Comparison of ENCODE assay signal across 1 cellular context in genomic region chr17:68205251-68205807, GRCh38.
TF ChIP-seq lines count a peak whose summit lies in the region.

No MANE protein-coding gene starts in this region.

TF ChIP-seq in HepG2, 621 proteins besides CTCF, POLR2A, EP300 and RAD21 (continued from another document and continues in another):
- TF ChIP-seq, protein P1, sequence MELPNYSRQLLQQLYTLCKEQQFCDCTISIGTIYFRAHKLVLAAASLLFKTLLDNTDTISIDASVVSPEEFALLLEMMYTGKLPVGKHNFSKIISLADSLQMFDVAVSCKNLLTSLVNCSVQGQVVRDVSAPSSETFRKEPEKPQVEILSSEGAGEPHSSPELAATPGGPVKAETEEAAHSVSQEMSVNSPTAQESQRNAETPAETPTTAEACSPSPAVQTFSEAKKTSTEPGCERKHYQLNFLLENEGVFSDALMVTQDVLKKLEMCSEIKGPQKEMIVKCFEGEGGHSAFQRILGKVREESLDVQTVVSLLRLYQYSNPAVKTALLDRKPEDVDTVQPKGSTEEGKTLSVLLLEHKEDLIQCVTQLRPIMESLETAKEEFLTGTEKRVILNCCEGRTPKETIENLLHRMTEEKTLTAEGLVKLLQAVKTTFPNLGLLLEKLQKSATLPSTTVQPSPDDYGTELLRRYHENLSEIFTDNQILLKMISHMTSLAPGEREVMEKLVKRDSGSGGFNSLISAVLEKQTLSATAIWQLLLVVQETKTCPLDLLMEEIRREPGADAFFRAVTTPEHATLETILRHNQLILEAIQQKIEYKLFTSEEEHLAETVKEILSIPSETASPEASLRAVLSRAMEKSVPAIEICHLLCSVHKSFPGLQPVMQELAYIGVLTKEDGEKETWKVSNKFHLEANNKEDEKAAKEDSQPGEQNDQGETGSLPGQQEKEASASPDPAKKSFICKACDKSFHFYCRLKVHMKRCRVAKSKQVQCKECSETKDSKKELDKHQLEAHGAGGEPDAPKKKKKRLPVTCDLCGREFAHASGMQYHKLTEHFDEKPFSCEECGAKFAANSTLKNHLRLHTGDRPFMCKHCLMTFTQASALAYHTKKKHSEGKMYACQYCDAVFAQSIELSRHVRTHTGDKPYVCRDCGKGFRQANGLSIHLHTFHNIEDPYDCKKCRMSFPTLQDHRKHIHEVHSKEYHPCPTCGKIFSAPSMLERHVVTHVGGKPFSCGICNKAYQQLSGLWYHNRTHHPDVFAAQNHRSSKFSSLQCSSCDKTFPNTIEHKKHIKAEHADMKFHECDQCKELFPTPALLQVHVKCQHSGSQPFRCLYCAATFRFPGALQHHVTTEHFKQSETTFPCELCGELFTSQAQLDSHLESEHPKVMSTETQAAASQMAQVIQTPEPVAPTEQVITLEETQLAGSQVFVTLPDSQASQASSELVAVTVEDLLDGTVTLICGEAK (IDR thresholded peaks at IDR 0.05), result no peak
- TF ChIP-seq, protein P1 (CRISPR knock-in tag; IDR thresholded peaks at IDR 0.05), result peak; percentile 88
- TF ChIP-seq, protein P2, sequence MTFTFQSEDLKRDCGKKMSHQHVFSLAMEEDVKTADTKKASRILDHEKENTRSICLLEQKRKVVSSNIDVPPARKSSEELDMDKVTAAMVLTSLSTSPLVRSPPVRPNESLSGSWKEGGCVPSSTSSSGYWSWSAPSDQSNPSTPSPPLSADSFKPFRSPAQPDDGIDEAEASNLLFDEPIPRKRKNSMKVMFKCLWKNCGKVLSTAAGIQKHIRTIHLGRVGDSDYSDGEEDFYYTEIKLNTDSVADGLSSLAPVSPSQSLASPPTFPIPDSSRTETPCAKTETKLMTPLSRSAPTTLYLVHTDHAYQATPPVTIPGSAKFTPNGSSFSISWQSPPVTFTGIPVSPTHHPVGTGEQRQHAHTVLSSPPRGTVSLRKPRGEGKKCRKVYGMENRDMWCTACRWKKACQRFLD (CRISPR knock-in tag; IDR thresholded peaks at IDR 0.05; ENCODE audit: borderline replicate concordance), result 0 out of 2 replicates have a peak, but pooled peaks have one; percentile 14
- TF ChIP-seq, protein P3, sequence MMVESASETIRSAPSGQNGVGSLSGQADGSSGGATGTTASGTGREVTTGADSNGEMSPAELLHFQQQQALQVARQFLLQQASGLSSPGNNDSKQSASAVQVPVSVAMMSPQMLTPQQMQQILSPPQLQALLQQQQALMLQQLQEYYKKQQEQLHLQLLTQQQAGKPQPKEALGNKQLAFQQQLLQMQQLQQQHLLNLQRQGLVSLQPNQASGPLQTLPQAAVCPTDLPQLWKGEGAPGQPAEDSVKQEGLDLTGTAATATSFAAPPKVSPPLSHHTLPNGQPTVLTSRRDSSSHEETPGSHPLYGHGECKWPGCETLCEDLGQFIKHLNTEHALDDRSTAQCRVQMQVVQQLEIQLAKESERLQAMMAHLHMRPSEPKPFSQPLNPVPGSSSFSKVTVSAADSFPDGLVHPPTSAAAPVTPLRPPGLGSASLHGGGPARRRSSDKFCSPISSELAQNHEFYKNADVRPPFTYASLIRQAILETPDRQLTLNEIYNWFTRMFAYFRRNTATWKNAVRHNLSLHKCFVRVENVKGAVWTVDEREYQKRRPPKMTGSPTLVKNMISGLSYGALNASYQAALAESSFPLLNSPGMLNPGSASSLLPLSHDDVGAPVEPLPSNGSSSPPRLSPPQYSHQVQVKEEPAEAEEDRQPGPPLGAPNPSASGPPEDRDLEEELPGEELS (CRISPR knock-in tag; IDR thresholded peaks at IDR 0.05), result peak; percentile 68
- TF ChIP-seq, protein P4, sequence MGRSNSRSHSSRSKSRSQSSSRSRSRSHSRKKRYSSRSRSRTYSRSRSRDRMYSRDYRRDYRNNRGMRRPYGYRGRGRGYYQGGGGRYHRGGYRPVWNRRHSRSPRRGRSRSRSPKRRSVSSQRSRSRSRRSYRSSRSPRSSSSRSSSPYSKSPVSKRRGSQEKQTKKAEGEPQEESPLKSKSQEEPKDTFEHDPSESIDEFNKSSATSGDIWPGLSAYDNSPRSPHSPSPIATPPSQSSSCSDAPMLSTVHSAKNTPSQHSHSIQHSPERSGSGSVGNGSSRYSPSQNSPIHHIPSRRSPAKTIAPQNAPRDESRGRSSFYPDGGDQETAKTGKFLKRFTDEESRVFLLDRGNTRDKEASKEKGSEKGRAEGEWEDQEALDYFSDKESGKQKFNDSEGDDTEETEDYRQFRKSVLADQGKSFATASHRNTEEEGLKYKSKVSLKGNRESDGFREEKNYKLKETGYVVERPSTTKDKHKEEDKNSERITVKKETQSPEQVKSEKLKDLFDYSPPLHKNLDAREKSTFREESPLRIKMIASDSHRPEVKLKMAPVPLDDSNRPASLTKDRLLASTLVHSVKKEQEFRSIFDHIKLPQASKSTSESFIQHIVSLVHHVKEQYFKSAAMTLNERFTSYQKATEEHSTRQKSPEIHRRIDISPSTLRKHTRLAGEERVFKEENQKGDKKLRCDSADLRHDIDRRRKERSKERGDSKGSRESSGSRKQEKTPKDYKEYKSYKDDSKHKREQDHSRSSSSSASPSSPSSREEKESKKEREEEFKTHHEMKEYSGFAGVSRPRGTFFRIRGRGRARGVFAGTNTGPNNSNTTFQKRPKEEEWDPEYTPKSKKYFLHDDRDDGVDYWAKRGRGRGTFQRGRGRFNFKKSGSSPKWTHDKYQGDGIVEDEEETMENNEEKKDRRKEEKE (IDR thresholded peaks at IDR 0.05), result no peak
- TF ChIP-seq ZNF354B (CRISPR knock-in tag; IDR thresholded peaks at IDR 0.05) (no peak), ZNF687 (CRISPR knock-in tag; IDR thresholded peaks at IDR 0.05) (peak; percentile 91), GATAD2A (CRISPR knock-in tag; IDR thresholded peaks at IDR 0.05) (peak; percentile 77), DDIT3 (CRISPR knock-in tag; IDR thresholded peaks at IDR 0.05) (no peak), ZNF841 (CRISPR knock-in tag; IDR thresholded peaks at IDR 0.05; ENCODE audit: borderline replicate concordance) (no peak; the same call in 1 of the 2 replicates), ZNF572 (CRISPR knock-in tag; IDR thresholded peaks at IDR 0.05) (no peak), ZNF44 (CRISPR knock-in tag; IDR thresholded peaks at IDR 0.05) (no peak), ZNF232 (CRISPR knock-in tag; IDR thresholded peaks at IDR 0.05; ENCODE audit: borderline replicate concordance) (peak; percentile 67; the same call in 1 of the 2 replicates), RNF219 (CRISPR knock-in tag; IDR thresholded peaks at IDR 0.05) (no peak), SIX4 (CRISPR knock-in tag; IDR thresholded peaks at IDR 0.05) (peak; percentile 60; the same call in 1 of the 2 replicates), RBFOX2 (IDR thresholded peaks at IDR 0.05; ENCODE audit: low read depth, low read length) (peak; percentile 83), ZSCAN29 (CRISPR knock-in tag; conservative IDR thresholded peaks at IDR 0.05) (no peak), ZNF891 (CRISPR knock-in tag; IDR thresholded peaks at IDR 0.05) (peak; percentile 78; the same call in 1 of the 2 replicates), ASH2L (IDR thresholded peaks at IDR 0.05; ENCODE audit: insufficient read length, low read depth, low read length) (peak; percentile 81), ZNF766 (CRISPR knock-in tag; IDR thresholded peaks at IDR 0.05; ENCODE audit: borderline replicate concordance) (peak; percentile 78; the same call in 1 of the 2 replicates), RFXANK (CRISPR knock-in tag; IDR thresholded peaks at IDR 0.05) (no peak), SPEN (CRISPR knock-in tag; IDR thresholded peaks at IDR 0.05; ENCODE audit: low read depth) (peak; percentile 70; the same call in 1 of the 2 replicates), PCBP2 (optimal IDR thresholded peaks at IDR 0.05; ENCODE audit: low read depth, low read length, poor library complexity, severe bottlenecking) (no peak), ZNF724P (CRISPR knock-in tag; IDR thresholded peaks at IDR 0.05; ENCODE audit: borderline replicate concordance) (no peak; the same call in 1 of the 2 replicates), ZNF253 (CRISPR knock-in tag; IDR thresholded peaks at IDR 0.05; ENCODE audit: borderline replicate concordance) (no peak), ZBTB38 (CRISPR knock-in tag; IDR thresholded peaks at IDR 0.05) (peak; percentile 54; the same call in 1 of the 2 replicates), AFF4 (CRISPR knock-in tag; IDR thresholded peaks at IDR 0.05) (0 out of 2 replicates have a peak, but pooled peaks have one; percentile 55)
